Comparison of ENCODE assay signal across 9 cellular contexts in the genomic region with DNA sequence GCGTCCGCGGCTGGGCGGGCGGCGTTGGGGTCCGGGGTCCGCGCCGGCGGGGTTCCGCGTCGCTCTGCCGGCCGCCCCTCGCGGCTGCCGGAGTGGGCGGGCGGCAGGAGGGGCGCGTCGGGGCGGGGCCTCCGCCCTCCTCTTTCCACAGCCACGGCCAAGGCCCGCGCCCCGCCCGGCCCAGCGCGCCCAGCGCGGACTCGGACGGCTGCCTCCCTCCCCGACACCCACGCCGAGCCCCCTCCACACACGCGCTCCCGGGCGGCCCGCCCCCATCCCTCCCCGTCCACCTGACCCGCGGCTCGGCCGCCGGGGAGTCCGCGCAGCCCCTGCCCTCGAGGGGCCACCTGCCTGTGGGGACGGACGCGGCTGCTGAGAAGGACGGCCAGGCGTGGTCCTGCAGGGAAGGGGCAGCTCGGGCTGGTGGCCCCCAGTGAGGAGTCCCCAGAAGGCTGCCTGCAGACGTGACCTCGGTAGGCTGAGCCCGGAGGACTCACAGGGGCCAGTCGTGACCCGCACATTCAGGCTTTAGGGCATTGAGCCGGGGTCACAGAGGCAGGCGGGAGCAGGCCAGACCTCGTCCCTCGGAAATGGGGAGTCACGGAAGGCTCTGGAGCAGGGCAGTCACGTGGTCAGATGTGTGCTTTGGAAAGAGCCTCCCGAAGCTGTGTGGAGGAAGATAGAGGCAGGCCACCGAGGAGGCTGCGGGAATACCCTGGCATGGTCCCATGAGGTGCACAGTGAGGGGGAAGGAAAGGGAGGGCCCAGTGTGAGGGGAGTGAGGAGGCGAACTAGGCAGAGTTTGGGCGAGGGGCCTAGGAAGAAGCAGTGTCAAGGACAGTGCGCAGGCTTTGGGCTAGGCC.
A peak's percentile ranks its signal among the peaks of the same experiment; 100 is the strongest.
DNase-seq lines count a peak whose midpoint lies in the region; ATAC-seq and TF ChIP-seq lines count a peak whose summit lies in the region.
"Had no signal": no experiment of that assay in that cellular context is flagged by ENCODE, and none has a peak within 500 bp of the region (broad histone marks: within the 10 kb centered on the region; RNA-seq: fewer than 3 reads in every experiment).

A gene (minus strand): TSS at position 94 of the 863 bp plus-strand sequence. CDS start 24,980 bp downstream, outside the sequence.

- no peak for TF ChIP-seq CTCF in GM13977 (IDR thresholded peaks at IDR 0.05; ENCODE audit: extremely low read depth, insufficient read depth, missing control alignments)

- no peaks in the 10 kb centered on the region for H3K36me3 Mint-ChIP-seq in stimulated activated effector memory CD8-positive, alpha-beta T cell treated with anti-CD3 and anti-CD28 coated beads, Interleukin-12 subunit alpha, Interleukin-12 subunit beta, amount 100 ng/mL, for 72 hours

- H3K4me1 Mint-ChIP-seq in stimulated activated effector memory CD8-positive, alpha-beta T cell treated with anti-CD3 and anti-CD28 coated beads, Interleukin-12 subunit alpha, Interleukin-12 subunit beta, amount 100 ng/mL, for 72 hours, result peaks cover 39% of the 10 kb centered on the region

- peak within 1 kb of the TSS; percentile 74 for H3K27ac Mint-ChIP-seq in stimulated activated effector memory CD8-positive, alpha-beta T cell treated with anti-CD3 and anti-CD28 coated beads, Interleukin-12 subunit alpha, Interleukin-12 subunit beta, amount 100 ng/mL, for 72 hours

- peak within 1 kb of the TSS; percentile 53 for H3K4me3 Mint-ChIP-seq in stimulated activated effector memory CD8-positive, alpha-beta T cell treated with anti-CD3 and anti-CD28 coated beads, Interleukin-12 subunit alpha, Interleukin-12 subunit beta, amount 100 ng/mL, for 72 hours

- DNase-seq in DMS53 (lab: John Stamatoyannopoulos, UW) (peak; percentile 42), DMS53 treated with DMSO at 0.1 percent for 48 hours (lab: John Stamatoyannopoulos, UW; ENCODE audit: unreplicated experiment) (no peak), adipocyte (ENCODE audit: low read depth) (peak; percentile 74), GM13977 (ENCODE audit: low spot score) (no peak), LoVo (ENCODE audit: low spot score) (no peak)
- no peak for DNase-seq in stimulated activated effector memory CD8-positive, alpha-beta T cell treated with anti-CD3 and anti-CD28 coated beads, Interleukin-12 subunit alpha, Interleukin-12 subunit beta, amount 100 ng/mL, for 72 hours (ENCODE audit: low spot score in 2 of 2)
- DNase-seq: effector memory CD4-positive, alpha-beta T cell had no signal

- H3K9ac ChIP-seq in adipocyte (ENCODE audit: low read length), result peak within 1 kb of the TSS; percentile 39

- H3K4me3 ChIP-seq in adipocyte (ENCODE audit: low read length) (no peak within 1 kb of the TSS), iPS-18c (ENCODE audit: insufficient read depth, low read depth, low read length) (peak within 1 kb of the TSS; percentile 24; the same call in 1 of the 2 replicates)

- H3K27me3 ChIP-seq in adipocyte (replicated peaks; ENCODE audit: control insufficient read depth, insufficient read depth, low read length), result no peaks in the 10 kb centered on the region

- no peaks in the 10 kb centered on the region for H3K36me3 ChIP-seq in adipocyte (ENCODE audit: control insufficient read depth, insufficient read depth, low read length, severe bottlenecking)

- H3K9me3 ChIP-seq in adipocyte (ENCODE audit: control insufficient read depth, low read length), result no peaks in the 10 kb centered on the region
- no peaks in the 10 kb centered on the region for H3K9me3 ChIP-seq in iPS-18c (ENCODE audit: control insufficient read depth, insufficient read depth, low read length)

- ATAC-seq in stimulated activated effector memory CD8-positive, alpha-beta T cell treated with anti-CD3 and anti-CD28 coated beads, Interleukin-12 subunit alpha, Interleukin-12 subunit beta, amount 100 ng/mL, for 72 hours, result no peak
- ATAC-seq in HG02870 (IDR thresholded peaks at IDR 0.05; ENCODE audit: unreplicated experiment), result no peak

- in situ Hi-C loops in GM13977 (cut with MboI; ENCODE audit: low pct_unique_long_range_greater_than_20kb, low sequenced_read_pairs, unreplicated experiment), result loop anchor here (25.0 kb wide), 1 partner anchor 287 kb away; no protein-coding TSS in a partner anchor

- no peaks in the 10 kb centered on the region for H3K9me3 Mint-ChIP-seq in stimulated activated effector memory CD8-positive, alpha-beta T cell treated with anti-CD3 and anti-CD28 coated beads, Interleukin-12 subunit alpha, Interleukin-12 subunit beta, amount 100 ng/mL, for 72 hours

- H3K4me1 ChIP-seq in adipocyte (ENCODE audit: control insufficient read depth, insufficient read depth, low read length), result no peaks in the 10 kb centered on the region

Comparison
In these comparisons a context has a peak if more than half of its experiments do, and no peak if none do; other contexts are left out.
1. DNase-seq: peak in DMS53 (single experiment) and adipocyte (single experiment); none in DMS53 treated with DMSO at 0.1 percent for 48 hours (single experiment), stimulated activated effector memory CD8-positive, alpha-beta T cell treated with anti-CD3 and anti-CD28 coated beads, Interleukin-12 subunit alpha, Interleukin-12 subunit beta, amount 100 ng/mL, for 72 hours (0 of 2), GM13977 (single experiment) and LoVo (single experiment).